In genomic region chr7:149240637-149241036, GRCh38 we compare ENCODE assay signal across 8 cellular contexts. TPM values are rescaled to one million over a fixed set of nuclear protein-coding genes. Genes with fewer than 3 reads are reported as not detected.
A peak's percentile ranks its signal among the peaks of the same experiment; 100 is the strongest.
DNase-seq lines count a peak whose midpoint lies in the region; ATAC-seq and TF ChIP-seq lines count a peak whose summit lies in the region.

No MANE protein-coding gene starts in this region.

- peaks cover 6% of the 10 kb centered on the region for H3K9me3 Mint-ChIP-seq in Calu3 (ENCODE audit: low read depth, unreplicated experiment)
- peaks cover 7% of the 10 kb centered on the region for H3K9me3 Mint-ChIP-seq in osteocyte (ENCODE audit: unreplicated experiment)

- DNase-seq in Calu3 (no peak), PC-9 (no peak), epithelial cell of esophagus (ENCODE audit: low read depth) (no peak), osteocyte (ENCODE audit: extremely low spot score, unreplicated experiment) (no peak), DMS53 treated with DMSO at 0.1 percent for 48 hours (lab: John Stamatoyannopoulos, UW; ENCODE audit: unreplicated experiment) (no peak)
- no peak for DNase-seq in effector CD8-positive, alpha-beta T cell (lab: John Stamatoyannopoulos, UW)
- DNase-seq in activated CD8-positive, alpha-beta memory T cell treated with anti-CD3 and anti-CD28 coated beads, Interleukin-2, amount 50 U/mL, for 4 hours, result no peak

- peaks cover 7% of the 10 kb centered on the region; the same call in 1 of the 2 replicates for H3K9me3 ChIP-seq in PC-9 (ENCODE audit: insufficient read depth, low read depth)

- H3K27me3 Mint-ChIP-seq in Calu3 (ENCODE audit: unreplicated experiment) (no peaks in the 10 kb centered on the region), osteocyte (ENCODE audit: unreplicated experiment) (no peaks in the 10 kb centered on the region)

- H3K4me1 ChIP-seq in PC-9 (replicated peaks; ENCODE audit: insufficient read depth), result peaks cover 38% of the 10 kb centered on the region

- CTCF ChIA-PET in Calu3 (lab: Charles Lee), result interaction anchor here (0.9 kb wide), 1 partner anchor 45 kb away, joined by 5 read pairs; the partner anchor contains the start of gene ZNF282
- CTCF ChIA-PET in PC-9 (lab: Charles Lee), result no interaction called here

- no peak overlapping the region for H2AFZ ChIP-seq in PC-9

- H3K4me2 ChIP-seq in PC-9, result peak overlapping the region; percentile 93

- intact Hi-C loops in Calu3 (cut with micrococcal nuclease; ENCODE audit: unreplicated experiment) (no loop called here), PC-9 (cut with micrococcal nuclease; ENCODE audit: unreplicated experiment) (no loop called here)

- no peak for ATAC-seq in HG02938 (IDR thresholded peaks at IDR 0.05; ENCODE audit: unreplicated experiment)

- peaks cover 11% of the 10 kb centered on the region; the same call in 1 of the 2 replicates for H4K20me1 ChIP-seq in PC-9 (ENCODE audit: insufficient read depth)

- TF ChIP-seq CTCF in Calu3 (IDR thresholded peaks at IDR 0.05; ENCODE audit: unreplicated experiment) (no peak), PC-9 (conservative IDR thresholded peaks at IDR 0.05) (no peak), epithelial cell of esophagus (IDR thresholded peaks at IDR 0.05; ENCODE audit: insufficient read depth, low read depth, low read length, missing control alignments) (no peak), osteocyte (IDR thresholded peaks at IDR 0.05) (no peak)

- peaks cover 9% of the 10 kb centered on the region for H3K36me3 ChIP-seq in PC-9 (ENCODE audit: low read depth)

- H3K27me3 ChIP-seq in PC-9 (ENCODE audit: insufficient read depth, low read depth), result no peaks in the 10 kb centered on the region

- H3K27ac ChIP-seq in PC-9, result no peak overlapping the region

- peak overlapping the region; percentile 97 for H3K27ac Mint-ChIP-seq in Calu3 (ENCODE audit: unreplicated experiment)
- peak overlapping the region; percentile 42 for H3K27ac Mint-ChIP-seq in osteocyte (ENCODE audit: unreplicated experiment)

- POLR2A ChIA-PET in PC-9 (lab: Charles Lee; ENCODE audit: unreplicated experiment), result interaction anchor here (0.6 kb wide), 1 partner anchor 305 kb away, joined by 5 read pairs; no protein-coding TSS in a partner anchor

- H3K4me3 ChIP-seq in PC-9, result peak overlapping the region; percentile 95
- H3K4me3 ChIP-seq in epithelial cell of esophagus (ENCODE audit: low read length), result peak overlapping the region; percentile 98

- H3K36me3 Mint-ChIP-seq in Calu3 (ENCODE audit: insufficient read depth, unreplicated experiment), result peaks cover 31% of the 10 kb centered on the region
- H3K36me3 Mint-ChIP-seq in osteocyte (ENCODE audit: unreplicated experiment), result peaks cover 14% of the 10 kb centered on the region

- BruUV-seq in Calu3 (replicated peaks; lab: Mats Ljungman, UMichigan), result TSS peak; percentile 60
- BruUV-seq in PC-9 (replicated peaks; lab: Mats Ljungman, UMichigan), result no TSS peak

- peaks cover 59% of the 10 kb centered on the region for H3K79me2 ChIP-seq in PC-9 (ENCODE audit: low read depth)

- H3K9me2 ChIP-seq in PC-9 (ENCODE audit: insufficient read depth), result no peaks in the 10 kb centered on the region

- H3K4me1 Mint-ChIP-seq in Calu3 (ENCODE audit: low read depth, unreplicated experiment), result peaks cover 28% of the 10 kb centered on the region
- peaks cover 27% of the 10 kb centered on the region for H3K4me1 Mint-ChIP-seq in osteocyte (ENCODE audit: unreplicated experiment)

- H3K4me3 Mint-ChIP-seq in Calu3 (ENCODE audit: low read depth, unreplicated experiment) (peak overlapping the region; percentile 90), osteocyte (ENCODE audit: unreplicated experiment) (peak overlapping the region; percentile 89)

- H3F3A ChIP-seq in PC-9 (ENCODE audit: insufficient read depth, low read depth), result peaks cover 23% of the 10 kb centered on the region

RNA-seq across cellular contexts. Expression of gene ZNF212, which starts 1.2 kb away (rescaled TPM):
- total RNA-seq in Calu3 (2022) (17.2 and 18.5 TPM in 2 replicates), PC-9 (2021) (16.9 and 22.3 TPM in 2 replicates), osteocyte (11.9 and 13.0 TPM in 2 replicates)

RNA-seq across cellular contexts. Expression of gene ZNF783, which starts 21.4 kb away (rescaled TPM):
- total RNA-seq in Calu3 (2022) (17.8 and 18.1 TPM in 2 replicates), PC-9 (2021) (15.8 and 22.2 TPM in 2 replicates), osteocyte (25.4 and 26.0 TPM in 2 replicates)

RNA-seq across cellular contexts. Expression of gene ZNF282, which starts 45.3 kb away (rescaled TPM):
- total RNA-seq in Calu3 (2022) (40.3 and 45.2 TPM in 2 replicates), PC-9 (2021) (32.5 and 35.9 TPM in 2 replicates), osteocyte (29.8 and 31.3 TPM in 2 replicates)
